Comparison of ENCODE assay signal across 15 cellular contexts in genomic region chr11:122563761-122564160, GRCh38.
A peak's percentile ranks its signal among the peaks of the same experiment; 100 is the strongest.
DNase-seq lines count a peak whose midpoint lies in the region; ATAC-seq and TF ChIP-seq lines count a peak whose summit lies in the region.
"Had no signal": no experiment of that assay in that cellular context is flagged by ENCODE, and none has a peak within 500 bp of the region (broad histone marks: within the 10 kb centered on the region; RNA-seq: fewer than 3 reads in every experiment).

No MANE protein-coding gene starts in this region.

- no peaks in the 10 kb centered on the region for H3K9me2 ChIP-seq in MM.1S (replicated peaks; ENCODE audit: insufficient read depth, low read length)

- no peaks in the 10 kb centered on the region for H3K9me3 Mint-ChIP-seq in CD8-positive, alpha-beta T cell
- H3K9me3 Mint-ChIP-seq: HFFc6 had no signal

- H3K27ac ChIP-seq in MM.1S (ENCODE audit: low read length): peak overlapping the region; percentile 57; the same call in 1 of the 2 replicates
- H3K27ac ChIP-seq in osteoblast (ENCODE audit: low read depth, low read length): no peak overlapping the region
- no peak overlapping the region for H3K27ac ChIP-seq in CD8-positive, alpha-beta T cell (ENCODE audit: low read depth, low read length)
- H3K27ac ChIP-seq: GM23248 had no signal

- DNase-seq in MM.1S: no peak
- peak; percentile 39 for DNase-seq in cerebellum (ENCODE audit: low spot score)
- peak; percentile 12 for DNase-seq in iPS-NIHi7 (ENCODE audit: extremely low spot score)
- DNase-seq in osteoblast (ENCODE audit: insufficient read length, low spot score, missing footprints): peak; percentile 41
- DNase-seq in OCI-M2 (lab: John Stamatoyannopoulos, UW; ENCODE audit: unreplicated experiment): no peak
- no peak for DNase-seq in stimulated activated CD4-positive, alpha-beta T cell treated with anti-CD3 and anti-CD28 coated beads, Interleukin-2, amount 100 ng/mL, for 48 hours
- no peak for DNase-seq in CD8-positive, alpha-beta T cell
- DNase-seq in COR-L47 (lab: John Stamatoyannopoulos, UW): no peak
- DNase-seq: CD4-positive, alpha-beta memory T cell; DMS 273 treated with DMSO at 0.1 percent for 48 hours; DMS79; EL; GM23248; HFFc6 had no signal

- H3K4me1 ChIP-seq in MM.1S (ENCODE audit: low read length) (peaks cover 11% of the 10 kb centered on the region), osteoblast (ENCODE audit: insufficient read depth, low read length) (no peaks in the 10 kb centered on the region)
- no peaks in the 10 kb centered on the region for H3K4me1 ChIP-seq in CD8-positive, alpha-beta T cell (ENCODE audit: insufficient read depth, low read length)
- H3K4me1 ChIP-seq: HAP-1 had no signal

- H3K4me3 ChIP-seq in MM.1S (ENCODE audit: low read length) (no peak overlapping the region), osteoblast (ENCODE audit: insufficient read depth, low read length) (no peak overlapping the region)
- H3K4me3 ChIP-seq in CD8-positive, alpha-beta T cell (ENCODE audit: low read depth, low read length): no peak overlapping the region
- H3K4me3 ChIP-seq: GM23248, HAP-1 had no signal

- intact Hi-C loops in CD8-positive, alpha-beta T cell (cut with DNase I, micrococcal nuclease): no loop called here

- 0 out of 2 replicates have a peak, but pooled peaks cover 5% of the 10 kb centered on the region for H3F3A ChIP-seq in MM.1S (ENCODE audit: insufficient read depth, low read length)

- H3K4me3 Mint-ChIP-seq in CD8-positive, alpha-beta T cell: no peak overlapping the region
- H3K4me3 Mint-ChIP-seq: CD4-positive, alpha-beta memory T cell; HFFc6 had no signal

- no peak overlapping the region for H3K9ac ChIP-seq in MM.1S (ENCODE audit: low read length)
- H3K9ac ChIP-seq: GM23248 had no signal

- ATAC-seq in CD8-positive, alpha-beta T cell: no peak

- H2AFZ ChIP-seq in MM.1S (ENCODE audit: low read length) (peak overlapping the region; percentile 39; the same call in 1 of the 2 replicates), osteoblast (ENCODE audit: low read length) (no peak overlapping the region)
- H2AFZ ChIP-seq: GM23248 had no signal

- H3K4me2 ChIP-seq in MM.1S (ENCODE audit: low read depth, low read length) (peak overlapping the region; percentile 32; the same call in 1 of the 2 replicates), osteoblast (ENCODE audit: insufficient read depth, low read length) (no peak overlapping the region)

- no peaks in the 10 kb centered on the region for H4K20me1 ChIP-seq in MM.1S (ENCODE audit: insufficient read depth, low read length)
- no peaks in the 10 kb centered on the region for H4K20me1 ChIP-seq in osteoblast (ENCODE audit: insufficient read depth, low read length)

- H3K36me3 Mint-ChIP-seq in CD8-positive, alpha-beta T cell: no peaks in the 10 kb centered on the region
- H3K36me3 Mint-ChIP-seq: CD4-positive, alpha-beta memory T cell had no signal

- no peaks in the 10 kb centered on the region for H3K27me3 ChIP-seq in MM.1S (replicated peaks; ENCODE audit: insufficient read depth, low read length)
- peaks cover 15% of the 10 kb centered on the region for H3K27me3 ChIP-seq in osteoblast (ENCODE audit: insufficient read depth, low read length)
- peaks cover 4% of the 10 kb centered on the region for H3K27me3 ChIP-seq in CD8-positive, alpha-beta T cell (ENCODE audit: insufficient read depth, low read length)

- H3K79me2 ChIP-seq in MM.1S (ENCODE audit: low read length) (no peaks in the 10 kb centered on the region), osteoblast (ENCODE audit: insufficient read depth, low read length) (no peaks in the 10 kb centered on the region)

- POLR2A ChIA-PET in CD8-positive, alpha-beta T cell (lab: Charles Lee): no interaction called here

- CTCF ChIA-PET in CD8-positive, alpha-beta T cell (lab: Charles Lee): interaction anchor here (1.3 kb wide), 1 partner anchor 16 kb away, joined by 3 read pairs; no protein-coding TSS in a partner anchor

- peaks cover 22% of the 10 kb centered on the region for H3K27me3 Mint-ChIP-seq in CD8-positive, alpha-beta T cell (ENCODE audit: low read depth)

- H3K27ac Mint-ChIP-seq in CD8-positive, alpha-beta T cell: no peak overlapping the region
- H3K27ac Mint-ChIP-seq: CD4-positive, alpha-beta memory T cell; HFFc6 had no signal

- TF ChIP-seq CTCF in MM.1S (IDR thresholded peaks at IDR 0.05; ENCODE audit: low read length) (no peak), osteoblast (IDR thresholded peaks at IDR 0.05; ENCODE audit: extremely low read depth, low read depth, low read length) (no peak)
- TF ChIP-seq CTCF in CD8-positive, alpha-beta T cell (IDR thresholded peaks at IDR 0.05): no peak

- H3K36me3 ChIP-seq in MM.1S (replicated peaks; ENCODE audit: insufficient read depth, low read length) (no peaks in the 10 kb centered on the region), osteoblast (ENCODE audit: insufficient read depth, low read length) (no peaks in the 10 kb centered on the region)
- no peaks in the 10 kb centered on the region for H3K36me3 ChIP-seq in CD8-positive, alpha-beta T cell (ENCODE audit: insufficient read depth, low read length)
- H3K36me3 ChIP-seq: HAP-1 had no signal

- H3K4me1 Mint-ChIP-seq in CD8-positive, alpha-beta T cell (ENCODE audit: low read depth): no peaks in the 10 kb centered on the region

- no peaks in the 10 kb centered on the region for H3K9me3 ChIP-seq in MM.1S (replicated peaks; ENCODE audit: insufficient read depth, low read length)
- H3K9me3 ChIP-seq in osteoblast (ENCODE audit: low read depth, low read length): no peaks in the 10 kb centered on the region
- no peaks in the 10 kb centered on the region for H3K9me3 ChIP-seq in CD8-positive, alpha-beta T cell (ENCODE audit: low read length)
- H3K9me3 ChIP-seq: HAP-1 had no signal

Comparison
In these comparisons a context has a peak if more than half of its experiments do, and no peak if none do; other contexts are left out.
1. DNase-seq: peak in cerebellum (single experiment), iPS-NIHi7 (single experiment) and osteoblast (single experiment); none in MM.1S (single experiment), OCI-M2 (single experiment), stimulated activated CD4-positive, alpha-beta T cell treated with anti-CD3 and anti-CD28 coated beads, Interleukin-2, amount 100 ng/mL, for 48 hours (0 of 2), CD8-positive, alpha-beta T cell (0 of 7) and COR-L47 (single experiment).